1 cellular context compared by ENCODE assay signal in the genomic region with DNA sequence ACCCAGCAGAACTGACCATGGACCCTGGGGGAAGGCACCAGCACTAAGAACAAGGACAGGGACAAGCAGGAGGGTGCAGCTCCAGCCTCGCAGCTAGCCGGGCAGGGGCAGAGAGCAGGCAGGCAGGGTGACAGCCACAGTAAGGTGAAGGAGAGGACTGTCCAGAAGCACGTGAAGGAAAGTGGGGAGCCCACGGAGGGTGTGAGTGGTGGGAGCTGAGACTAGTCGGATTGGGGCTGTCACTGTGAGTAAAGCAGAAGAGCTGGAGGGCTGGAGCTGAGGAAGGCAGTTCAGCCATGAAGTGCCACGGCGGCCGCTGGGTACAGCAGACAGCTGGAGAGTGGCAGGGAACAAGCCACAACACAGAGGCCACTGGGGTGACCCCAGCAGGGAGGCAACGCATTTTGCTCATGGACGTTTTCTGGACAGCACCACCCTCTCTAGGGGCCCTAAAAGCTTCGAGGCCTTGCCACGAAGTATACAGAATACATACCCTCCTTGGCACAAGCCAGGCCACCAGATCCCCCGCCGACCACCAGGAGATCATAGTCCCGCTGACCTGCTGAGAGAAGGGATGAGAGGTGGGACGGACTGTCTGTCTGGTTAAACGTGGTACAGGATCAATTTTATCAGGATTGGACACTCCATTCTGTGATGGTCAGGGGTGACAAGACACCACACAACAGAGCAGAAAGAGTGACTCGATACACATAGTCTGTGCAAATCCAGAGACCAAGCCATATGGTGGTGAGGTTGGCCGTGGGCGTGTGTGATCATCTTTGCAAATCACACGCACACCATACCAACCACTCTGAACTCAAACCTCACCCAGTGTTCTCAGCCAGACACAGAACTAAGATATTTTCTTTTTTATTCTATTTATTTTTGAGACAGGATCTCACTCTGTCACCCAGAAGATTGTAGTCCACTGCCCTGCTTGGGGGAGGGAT.
TF ChIP-seq lines count a peak whose summit lies in the region.

No MANE protein-coding gene starts in this region.

TF ChIP-seq in GM12878, 131 proteins besides CTCF, POLR2A, EP300 and RAD21:
- no peak for TF ChIP-seq BCL11A (IDR thresholded peaks at IDR 0.05; ENCODE audit: low read depth, low read length)
- TF ChIP-seq, protein P1, sequence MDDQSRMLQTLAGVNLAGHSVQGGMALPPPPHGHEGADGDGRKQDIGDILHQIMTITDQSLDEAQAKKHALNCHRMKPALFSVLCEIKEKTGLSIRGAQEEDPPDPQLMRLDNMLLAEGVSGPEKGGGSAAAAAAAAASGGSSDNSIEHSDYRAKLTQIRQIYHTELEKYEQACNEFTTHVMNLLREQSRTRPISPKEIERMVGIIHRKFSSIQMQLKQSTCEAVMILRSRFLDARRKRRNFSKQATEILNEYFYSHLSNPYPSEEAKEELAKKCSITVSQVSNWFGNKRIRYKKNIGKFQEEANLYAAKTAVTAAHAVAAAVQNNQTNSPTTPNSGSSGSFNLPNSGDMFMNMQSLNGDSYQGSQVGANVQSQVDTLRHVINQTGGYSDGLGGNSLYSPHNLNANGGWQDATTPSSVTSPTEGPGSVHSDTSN (IDR thresholded peaks at IDR 0.05; ENCODE audit: insufficient replicate concordance, low read depth, low read length): peak; percentile 25
- TF ChIP-seq, protein P2, sequence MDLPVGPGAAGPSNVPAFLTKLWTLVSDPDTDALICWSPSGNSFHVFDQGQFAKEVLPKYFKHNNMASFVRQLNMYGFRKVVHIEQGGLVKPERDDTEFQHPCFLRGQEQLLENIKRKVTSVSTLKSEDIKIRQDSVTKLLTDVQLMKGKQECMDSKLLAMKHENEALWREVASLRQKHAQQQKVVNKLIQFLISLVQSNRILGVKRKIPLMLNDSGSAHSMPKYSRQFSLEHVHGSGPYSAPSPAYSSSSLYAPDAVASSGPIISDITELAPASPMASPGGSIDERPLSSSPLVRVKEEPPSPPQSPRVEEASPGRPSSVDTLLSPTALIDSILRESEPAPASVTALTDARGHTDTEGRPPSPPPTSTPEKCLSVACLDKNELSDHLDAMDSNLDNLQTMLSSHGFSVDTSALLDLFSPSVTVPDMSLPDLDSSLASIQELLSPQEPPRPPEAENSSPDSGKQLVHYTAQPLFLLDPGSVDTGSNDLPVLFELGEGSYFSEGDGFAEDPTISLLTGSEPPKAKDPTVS (IDR thresholded peaks at IDR 0.05; ENCODE audit: low read depth, low read length): no peak
- no peak for TF ChIP-seq RUNX3 (IDR thresholded peaks at IDR 0.05; ENCODE audit: low read length)
- no peak for TF ChIP-seq SMC3 (IDR thresholded peaks at IDR 0.05; ENCODE audit: borderline replicate concordance, low read length)
